In the genomic region with DNA sequence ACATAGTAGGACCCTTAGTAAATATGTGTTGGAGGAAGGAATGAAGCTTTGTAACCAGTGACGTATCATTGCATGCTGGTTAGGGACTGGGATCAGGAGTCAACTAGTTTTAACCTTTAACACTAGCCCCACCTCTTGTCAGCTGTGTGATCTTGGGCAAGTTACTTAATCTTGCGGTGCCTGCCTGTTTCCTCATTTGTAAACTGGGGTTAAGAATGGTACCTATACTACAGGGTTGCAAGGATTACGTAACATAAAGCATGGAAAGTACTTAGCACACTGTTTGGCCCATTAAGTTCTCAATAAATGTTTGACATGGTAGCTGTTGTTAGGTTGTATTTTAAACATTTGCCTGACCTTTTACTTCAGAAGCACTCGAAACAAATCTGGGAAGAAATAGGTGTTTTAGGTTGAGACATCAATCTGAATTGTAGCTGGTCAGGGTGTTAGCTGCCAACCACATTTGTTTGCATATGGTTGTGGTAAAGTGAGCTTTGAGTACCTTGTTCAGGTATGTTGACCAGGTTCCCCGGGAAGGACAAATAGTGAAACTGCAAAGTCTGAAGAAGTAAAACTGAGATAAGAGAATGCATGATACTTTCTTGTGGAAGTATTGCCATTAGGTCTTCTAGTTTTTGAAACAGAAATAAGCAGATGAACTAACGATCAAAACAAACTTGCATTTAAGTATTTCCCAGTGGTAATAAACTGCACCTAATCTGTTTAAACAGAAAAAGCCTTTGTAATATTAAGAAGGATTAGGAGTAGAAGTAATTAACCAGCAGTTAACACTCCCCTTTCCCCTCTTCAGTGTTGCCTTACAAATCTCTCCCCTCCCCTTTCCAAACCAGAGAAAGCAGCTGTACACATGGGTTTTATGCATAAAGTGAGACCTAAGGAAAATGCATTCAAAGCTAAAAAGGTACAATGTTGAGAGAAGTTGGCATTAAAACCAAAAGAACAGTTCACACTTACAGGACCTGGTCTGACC, we compare ENCODE assay signal across 8 cellular contexts. TPM values are rescaled to one million over a fixed set of nuclear protein-coding genes. Genes with fewer than 3 reads are reported as not detected.
A peak's percentile ranks its signal among the peaks of the same experiment; 100 is the strongest.
DNase-seq lines count a peak whose midpoint lies in the region; ATAC-seq and TF ChIP-seq lines count a peak whose summit lies in the region.

No MANE protein-coding gene starts in this region.

- H2AFZ ChIP-seq in PC-3 (ENCODE audit: low read length), result no peak overlapping the region

- H3K9me3 ChIP-seq in PC-3 (ENCODE audit: low read length), result no peaks in the 10 kb centered on the region

- H3K36me3 Mint-ChIP-seq in natural killer cell, result no peaks in the 10 kb centered on the region
- peaks cover 8% of the 10 kb centered on the region for H3K36me3 Mint-ChIP-seq in type B pancreatic cell

- peaks cover 43% of the 10 kb centered on the region for H3K4me1 ChIP-seq in PC-3 (ENCODE audit: insufficient read depth, low read length)

- TF ChIP-seq CTCF in PC-3 (conservative IDR thresholded peaks at IDR 0.05; ENCODE audit: low read depth, low read length) (no peak), natural killer cell (IDR thresholded peaks at IDR 0.05) (no peak), type B pancreatic cell (conservative IDR thresholded peaks at IDR 0.05) (no peak)

- H3K4me3 ChIP-seq in PC-3 (ENCODE audit: low read length), result no peak overlapping the region

- H3K36me3 ChIP-seq in PC-3 (ENCODE audit: low read depth, low read length), result no peaks in the 10 kb centered on the region

- H3K27me3 Mint-ChIP-seq in natural killer cell (ENCODE audit: low read depth in 2 of 2) (no peaks in the 10 kb centered on the region), type B pancreatic cell (no peaks in the 10 kb centered on the region)

- CTCF ChIA-PET in PC-3 (lab: Charles Lee), result no interaction called here

- H3K27ac ChIP-seq in PC-3 (ENCODE audit: low read length), result peak overlapping the region; percentile 74

- peak; percentile 47 for ATAC-seq in HG02970 (IDR thresholded peaks at IDR 0.05; ENCODE audit: low FRiP score, unreplicated experiment)
- peak; percentile 50 for ATAC-seq in PC-3
- ATAC-seq in natural killer cell, result peak; percentile 61 to 69 (median 66)

- DNase-seq in NCI-H510A treated with DMSO at 0.1 percent for 48 hours (lab: John Stamatoyannopoulos, UW) (peak; percentile 35), NCI-H510A (lab: John Stamatoyannopoulos, UW) (no peak), PC-3 (peak; percentile 63), natural killer cell (peak; percentile 28), 8988T (no peak), type B pancreatic cell (ENCODE audit: extremely low spot score, unreplicated experiment) (no peak)
- DNase-seq in stimulated activated naive CD4-positive, alpha-beta T cell (lab: John Stamatoyannopoulos, UW), result no peak

- BruUV-seq in PC-3 (replicated peaks; lab: Mats Ljungman, UMichigan), result no TSS peak

- H3K27ac Mint-ChIP-seq in natural killer cell (peak overlapping the region; percentile 84 to 88), type B pancreatic cell (no peak overlapping the region)

- H3K4me3 Mint-ChIP-seq in natural killer cell (peak overlapping the region; percentile 67), type B pancreatic cell (no peak overlapping the region)

- peaks cover 70% of the 10 kb centered on the region for H3K79me2 ChIP-seq in PC-3 (ENCODE audit: low read length)

- H3K9me2 ChIP-seq in PC-3 (replicated peaks; ENCODE audit: low read length), result no peaks in the 10 kb centered on the region

- no peak overlapping the region for H3K9ac ChIP-seq in PC-3 (ENCODE audit: low read length)

- no peaks in the 10 kb centered on the region for H3K27me3 ChIP-seq in PC-3 (ENCODE audit: low read length)

- H3F3A ChIP-seq in PC-3 (ENCODE audit: low read length, unreplicated experiment), result no peaks in the 10 kb centered on the region

- peak overlapping the region; percentile 64 for H3K4me2 ChIP-seq in PC-3 (ENCODE audit: low read length)

- POLR2A ChIA-PET in PC-3 (lab: Charles Lee; ENCODE audit: unreplicated experiment), result interaction anchor here (0.6 kb wide), 1 partner anchor 10 kb away, joined by 5 read pairs; no protein-coding TSS in a partner anchor

- intact Hi-C loops in PC-3 (cut with micrococcal nuclease), result no loop called here
- intact Hi-C loops in natural killer cell (cut with micrococcal nuclease), result loop anchor here (2.0 kb wide), 1 partner anchor 31 kb away; no protein-coding TSS in a partner anchor

- H3K9me3 Mint-ChIP-seq in natural killer cell (no peaks in the 10 kb centered on the region), type B pancreatic cell (no peaks in the 10 kb centered on the region)

- peaks cover 22% of the 10 kb centered on the region for H4K20me1 ChIP-seq in PC-3 (ENCODE audit: low read length)

- H3K4me1 Mint-ChIP-seq in natural killer cell, result peaks cover 86 to 89% of the 10 kb centered on the region in 2 donors
- H3K4me1 Mint-ChIP-seq in type B pancreatic cell (ENCODE audit: unreplicated experiment), result peaks cover 33% of the 10 kb centered on the region

RNA-seq across cellular contexts. Expression of a gene that starts 25.8 kb away (rescaled TPM):
- total RNA-seq in PC-3 (2014; rRNA removed), result not detected in 2 replicates
- total RNA-seq in natural killer cell, result 1 to 10 TPM in 2 of 3 donors, not detected in 1; 3.6 to 8.0 TPM
- total RNA-seq in type B pancreatic cell (ENCODE audit: low replicate concordance), result not detected in 2 replicates

Comparison
In these comparisons a context has a peak if more than half of its experiments do, and no peak if none do; other contexts are left out.
1. DNase-seq: peak in NCI-H510A treated with DMSO at 0.1 percent for 48 hours (single experiment), PC-3 (single experiment) and natural killer cell (single experiment); none in NCI-H510A (single experiment), 8988T (single experiment), stimulated activated naive CD4-positive, alpha-beta T cell (0 of 6) and type B pancreatic cell (single experiment).
2. Peak in every context shown above with its lines, with median percentiles within 50 percentile points of each other: ATAC-seq.